Comparison of ENCODE assay signal across 13 cellular contexts in the genomic region with DNA sequence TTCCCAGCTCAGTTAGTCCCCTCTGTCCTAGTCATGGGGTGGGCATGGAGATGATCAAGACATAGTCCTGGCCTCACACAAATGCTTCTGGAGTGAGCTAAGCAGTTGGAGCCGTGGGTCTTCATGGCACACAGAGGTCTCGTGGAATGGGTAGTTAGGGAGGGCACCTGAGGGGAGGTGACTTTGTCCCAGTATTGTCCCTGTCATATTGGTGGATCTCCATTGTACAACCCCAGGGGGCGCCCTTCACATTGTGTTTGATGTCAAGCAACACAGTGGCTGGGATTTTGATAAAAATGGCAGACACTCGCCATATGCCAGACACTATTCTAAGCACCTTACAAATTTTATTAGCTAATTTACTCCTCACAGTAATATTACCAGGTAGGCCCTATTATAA.
DNase-seq lines count a peak whose midpoint lies in the region; ATAC-seq, FAIRE-seq and TF ChIP-seq lines count a peak whose summit lies in the region.
"Had no signal": no experiment of that assay in that cellular context is flagged by ENCODE, and none has a peak within 500 bp of the region (broad histone marks: within the 10 kb centered on the region; RNA-seq: fewer than 3 reads in every experiment).

No MANE protein-coding gene starts in this region.

- POLR2A ChIA-PET in A549 (lab: Yijun Ruan, JAX), result no interaction called here

- WGBS in A549 (ENCODE audit: missing lambda C conversion rate), result 48% methylated on average over 3 of the region's 4 CpGs

- TF ChIP-seq CTCF in A549 (IDR thresholded peaks at IDR 0.05) (peak; percentile 26), endothelial cell (IDR thresholded peaks at IDR 0.05; ENCODE audit: unreplicated experiment) (peak; percentile 54)

- H3K9me3 ChIP-seq in A549, result no peaks in the 10 kb centered on the region
- H3K9me3 ChIP-seq: esophagus squamous epithelium, stomach had no signal

- TF ChIP-seq POLR2A in A549 (IDR thresholded peaks at IDR 0.05; ENCODE audit: low read length), result no peak

- peak in 1 of 2 experiments; percentile 44; a peak in 2 of 6 replicates for ATAC-seq in A549
- ATAC-seq: natural killer cell had no signal

- no peak overlapping the region for H3K4me3 Mint-ChIP-seq in endothelial cell (ENCODE audit: unreplicated experiment)
- no peak overlapping the region for H3K4me3 Mint-ChIP-seq in activated naive CD4-positive, alpha-beta T cell treated with anti-CD3 and anti-CD28 coated beads, Interleukin-2, amount 10 ng/mL, durations not matched to agents 7 days and 5 days
- H3K4me3 Mint-ChIP-seq: natural killer cell had no signal

- H3K27ac ChIP-seq in A549, result no peak overlapping the region
- H3K27ac ChIP-seq: esophagus squamous epithelium, stomach had no signal

- no peak overlapping the region for H3K4me2 ChIP-seq in A549

- DNase-seq in A549 (ENCODE audit: low read depth in 1 of 2, low spot score in 1 of 2), result peak in 1 of 2 experiments; percentile 29
- DNase-seq in D341Med (ENCODE audit: low spot score), result peak; percentile 60
- peak; percentile 62 for DNase-seq in NCI-H69 (lab: John Stamatoyannopoulos, UW)
- DNase-seq in endothelial cell (ENCODE audit: low spot score), result peak; percentile 40
- no peak for DNase-seq in mucosa of gallbladder (ENCODE audit: low spot score)
- no peak for DNase-seq in SK-N-DZ (ENCODE audit: low spot score)
- DNase-seq in activated naive CD4-positive, alpha-beta T cell treated with anti-CD3 and anti-CD28 coated beads, Interleukin-2, amount 10 ng/mL, durations not matched to agents 7 days and 5 days, result no peak
- DNase-seq in NCI-H345 treated with DMSO at 0.1 percent for 48 hours (lab: John Stamatoyannopoulos, UW; ENCODE audit: unreplicated experiment), result no peak
- DNase-seq: esophagus squamous epithelium, natural killer cell, NCI-H524 treated with DMSO at 0.1 percent for 48 hours, stomach had no signal

- no peak for FAIRE-seq in A549 (lab: Jason Lieb, UNC)
- FAIRE-seq: islet of Langerhans had no signal

- H3K27me3 Mint-ChIP-seq in endothelial cell (ENCODE audit: unreplicated experiment), result no peaks in the 10 kb centered on the region
- H3K27me3 Mint-ChIP-seq in activated naive CD4-positive, alpha-beta T cell treated with anti-CD3 and anti-CD28 coated beads, Interleukin-2, amount 10 ng/mL, durations not matched to agents 7 days and 5 days, result peaks cover 33% of the 10 kb centered on the region

- H3K4me1 Mint-ChIP-seq in endothelial cell (ENCODE audit: unreplicated experiment), result peaks cover 3% of the 10 kb centered on the region
- no peaks in the 10 kb centered on the region for H3K4me1 Mint-ChIP-seq in activated naive CD4-positive, alpha-beta T cell treated with anti-CD3 and anti-CD28 coated beads, Interleukin-2, amount 10 ng/mL, durations not matched to agents 7 days and 5 days
- H3K4me1 Mint-ChIP-seq: natural killer cell had no signal

- peak in 1 of 2 experiments; percentile 49; a peak in 3 of 5 replicates for TF ChIP-seq RAD21 in A549 (conservative IDR thresholded peaks at IDR 0.05 in 1 of 2, IDR thresholded peaks at IDR 0.05 in 1 of 2)

- no peaks in the 10 kb centered on the region for H3K9me3 Mint-ChIP-seq in endothelial cell (ENCODE audit: unreplicated experiment)
- no peaks in the 10 kb centered on the region for H3K9me3 Mint-ChIP-seq in activated naive CD4-positive, alpha-beta T cell treated with anti-CD3 and anti-CD28 coated beads, Interleukin-2, amount 10 ng/mL, durations not matched to agents 7 days and 5 days
- H3K9me3 Mint-ChIP-seq: natural killer cell had no signal

- no peak overlapping the region for H3K4me3 ChIP-seq in A549
- H3K4me3 ChIP-seq: esophagus squamous epithelium, stomach had no signal

- no peaks in the 10 kb centered on the region for H3K36me3 Mint-ChIP-seq in endothelial cell (ENCODE audit: low read depth, unreplicated experiment)
- no peaks in the 10 kb centered on the region for H3K36me3 Mint-ChIP-seq in activated naive CD4-positive, alpha-beta T cell treated with anti-CD3 and anti-CD28 coated beads, Interleukin-2, amount 10 ng/mL, durations not matched to agents 7 days and 5 days
- H3K36me3 Mint-ChIP-seq: natural killer cell had no signal

- H3K27ac Mint-ChIP-seq in endothelial cell (ENCODE audit: unreplicated experiment), result no peak overlapping the region
- no peak overlapping the region for H3K27ac Mint-ChIP-seq in activated naive CD4-positive, alpha-beta T cell treated with anti-CD3 and anti-CD28 coated beads, Interleukin-2, amount 10 ng/mL, durations not matched to agents 7 days and 5 days
- H3K27ac Mint-ChIP-seq: natural killer cell had no signal

- H3K4me1 ChIP-seq in A549, result no peaks in the 10 kb centered on the region
- H3K4me1 ChIP-seq: esophagus squamous epithelium, stomach had no signal

- no peak for TF ChIP-seq EP300 in A549 (IDR thresholded peaks at IDR 0.05)

- CTCF ChIA-PET in A549 (lab: Yijun Ruan, JAX), result interaction anchor here (0.6 to 1.0 kb wide), 4 partner anchors 19 to 167 kb away, joined by 3 read pairs; no protein-coding TSS in a partner anchor
- CTCF ChIA-PET in activated naive CD4-positive, alpha-beta T cell treated with anti-CD3 and anti-CD28 coated beads, Interleukin-2, amount 10 ng/mL, durations not matched to agents 7 days and 5 days (lab: Charles Lee), result interaction anchor here (1.1 to 1.3 kb wide), 2 partner anchors 10 to 18 kb away, joined by 3 to 4 read pairs; no protein-coding TSS in a partner anchor

TF ChIP-seq in A549, 52 proteins besides CTCF, POLR2A, EP300 and RAD21:
- TF ChIP-seq RNF2 (IDR thresholded peaks at IDR 0.05; ENCODE audit: borderline replicate concordance, low read depth) (no peak), SMC3 (IDR thresholded peaks at IDR 0.05) (no peak), TFCP2L1 (CRISPR knock-in tag; IDR thresholded peaks at IDR 0.05) (no peak), SREBF2 (IDR thresholded peaks at IDR 0.05) (no peak), ESRRA (IDR thresholded peaks at IDR 0.05; ENCODE audit: borderline replicate concordance, low read length) (no peak), RFX5 (IDR thresholded peaks at IDR 0.05) (no peak), MAZ (IDR thresholded peaks at IDR 0.05; ENCODE audit: borderline replicate concordance, low read depth, low read length) (no peak)

Comparison
In these comparisons a context has a peak if more than half of its experiments do, and no peak if none do; other contexts are left out.
1. DNase-seq: peak in D341Med (single experiment), NCI-H69 (single experiment) and endothelial cell (single experiment); none in mucosa of gallbladder (single experiment), SK-N-DZ (single experiment), activated naive CD4-positive, alpha-beta T cell treated with anti-CD3 and anti-CD28 coated beads, Interleukin-2, amount 10 ng/mL, durations not matched to agents 7 days and 5 days (single experiment) and NCI-H345 treated with DMSO at 0.1 percent for 48 hours (single experiment).